ENCODE assay signal across 23 cellular contexts in genomic region chr3:182479766-182480336, GRCh38.
A peak's percentile ranks its signal among the peaks of the same experiment; 100 is the strongest.
DNase-seq lines count a peak whose midpoint lies in the region; ATAC-seq, FAIRE-seq and TF ChIP-seq lines count a peak whose summit lies in the region.
"Had no signal": no experiment of that assay in that cellular context is flagged by ENCODE, and none has a peak within 500 bp of the region (broad histone marks: within the 10 kb centered on the region; RNA-seq: fewer than 3 reads in every experiment).

No MANE protein-coding gene starts in this region.

- peaks cover 0 to 5% of the 10 kb centered on the region in 2 donors for H3K27me3 Mint-ChIP-seq in stimulated activated naive B cell treated with anti-CD40 and anti-IgM and Interleukin-4, amounts not matched to agents 10 μg/mL and 1 μg/mL and 100 μg/mL, for 72 hours

- H3K9me2 ChIP-seq in SK-N-SH: no peaks in the 10 kb centered on the region

- no peak overlapping the region for H2BK5ac ChIP-seq in H1 (ENCODE audit: low read depth, low read length)

- H3K18ac ChIP-seq in H1 (ENCODE audit: extremely low read depth, low read length): no peak overlapping the region

- 0 out of 4 replicates have a peak overlapping the region, but pooled peaks of 1 of the 2 experiments have one; percentile 5 for H3K4me3 ChIP-seq in SK-N-SH (ENCODE audit: low read depth in 2 of 2, low read length in 1 of 2)
- H3K4me3 ChIP-seq in SK-N-MC: peak overlapping the region; percentile 61
- no peak overlapping the region for H3K4me3 ChIP-seq in H1 (ENCODE audit: extremely low read depth in 1 of 4, insufficient read depth in 2 of 4, low read depth in 3 of 4, low read length in 4 of 4)
- H3K4me3 ChIP-seq: GM23338 had no signal

- no peak for TF ChIP-seq POLR2A in H1 (IDR thresholded peaks at IDR 0.05; ENCODE audit: control extremely low read depth in 1 of 2, low read depth in 2 of 2, low read length in 2 of 2)

- TF ChIP-seq CTCF in SK-N-SH (IDR thresholded peaks at IDR 0.05) (no peak), H1 (IDR thresholded peaks at IDR 0.05; ENCODE audit: control extremely low read depth in 1 of 3, insufficient read depth in 1 of 3, low read depth in 1 of 3, low read length in 3 of 3) (no peak), GM13977 (IDR thresholded peaks at IDR 0.05; ENCODE audit: extremely low read depth, insufficient read depth, missing control alignments) (no peak)

- no peak overlapping the region for H3K4ac ChIP-seq in H1 (replicated peaks; ENCODE audit: insufficient read length, low read depth, low read length)

- no peaks in the 10 kb centered on the region for H4K20me1 ChIP-seq in SK-N-SH (ENCODE audit: insufficient read depth)
- H4K20me1 ChIP-seq in H1 (replicated peaks in 1 of 2; ENCODE audit: control insufficient read depth in 1 of 2, insufficient read depth in 2 of 2, low read length in 2 of 2): no peaks in the 10 kb centered on the region

- no peak overlapping the region for H2AK5ac ChIP-seq in H1 (ENCODE audit: low read depth, low read length)

- H3K27ac Mint-ChIP-seq in stimulated activated naive B cell treated with anti-CD40 and anti-IgM and Interleukin-4, amounts not matched to agents 10 μg/mL and 1 μg/mL and 100 μg/mL, for 72 hours: no peak overlapping the region
- H3K27ac Mint-ChIP-seq: CD8-positive, alpha-beta memory T cell; GM23338; IgD-negative memory B cell had no signal

- H3K36me3 ChIP-seq in SK-N-SH (replicated peaks in 1 of 2; ENCODE audit: control insufficient read depth in 1 of 2, insufficient read depth in 2 of 2, low read length in 1 of 2) (no peaks in the 10 kb centered on the region), SK-N-MC (ENCODE audit: insufficient read depth, low read length) (no peaks in the 10 kb centered on the region), H1 (ENCODE audit: control insufficient read depth in 2 of 4, insufficient read depth in 4 of 4, low read length in 3 of 4) (no peaks in the 10 kb centered on the region)

- TF ChIP-seq EP300 in SK-N-SH (IDR thresholded peaks at IDR 0.05; ENCODE audit: borderline replicate concordance in 1 of 2, low read depth in 1 of 2, low read length in 1 of 2): no peak
- TF ChIP-seq EP300 in H1 (IDR thresholded peaks at IDR 0.05; ENCODE audit: borderline replicate concordance in 1 of 2, low read depth in 2 of 2, low read length in 2 of 2): no peak

- 38% methylated on average over 6 of the region's 6 CpGs for WGBS in SK-N-SH (ENCODE audit: low lambda C conversion rate)
- 91% methylated on average over 6 of the region's 6 CpGs; no CpG with 5 or more reads in 1 of the 2 experiments for WGBS in H1 (ENCODE audit: extremely low coverage in 1 of 2, insufficient coverage in 1 of 2, insufficient read length in 1 of 2, insufficient replicate concordance in 2 of 2, low coverage in 1 of 2, low lambda C conversion rate in 2 of 2, missing lambda C conversion rate in 1 of 2), 2 experiments

- POLR2A ChIA-PET in SK-N-SH (lab: Yijun Ruan, JAX): no interaction called here
- POLR2A ChIA-PET in H1 (lab: Charles Lee; ENCODE audit: partially characterized antibody): no interaction called here

- H3K4me2 ChIP-seq in SK-N-SH: peak overlapping the region; percentile 60; the same call in 1 of the 2 replicates
- no peak overlapping the region for H3K4me2 ChIP-seq in H1 (ENCODE audit: insufficient read depth in 1 of 2, low read depth in 2 of 2, low read length in 2 of 2)
- H3K4me2 ChIP-seq: GM23338 had no signal

- CTCF ChIA-PET in SK-N-SH (lab: Yijun Ruan, JAX): interaction anchor here (1.2 kb wide), 1 partner anchor 204 kb away, joined by 4 read pairs; no protein-coding TSS in a partner anchor
- CTCF ChIA-PET in H1 (lab: Charles Lee; ENCODE audit: partially characterized antibody): interaction anchor here (0.8 to 2.1 kb wide), 3 partner anchors 10 to 204 kb away, joined by 3 to 6 read pairs (median 6); no protein-coding TSS in a partner anchor

- H3K23me2 ChIP-seq in H1 (ENCODE audit: low read depth, low read length): no peaks in the 10 kb centered on the region

- no peaks in the 10 kb centered on the region for H3K36me3 Mint-ChIP-seq in stimulated activated naive B cell treated with anti-CD40 and anti-IgM and Interleukin-4, amounts not matched to agents 10 μg/mL and 1 μg/mL and 100 μg/mL, for 72 hours
- H3K36me3 Mint-ChIP-seq: CD8-positive, alpha-beta memory T cell; IgD-negative memory B cell had no signal

- no peak overlapping the region for H3K23ac ChIP-seq in H1 (ENCODE audit: insufficient read length)

- no peak for ATAC-seq in SK-N-SH treated with all-trans-retinoic acid at 6 μM for 48 hours
- ATAC-seq in stimulated activated naive B cell treated with anti-CD40 and anti-IgM and Interleukin-4, amounts not matched to agents 10 μg/mL and 1 μg/mL and 100 μg/mL, for 72 hours (replicated peaks): no peak
- ATAC-seq: GM23338, HCT116, Panc1 had no signal

- H3K4me1 ChIP-seq in SK-N-SH (ENCODE audit: control insufficient read depth in 1 of 2, insufficient read depth in 2 of 2, low read depth in 1 of 2, low read length in 1 of 2) (peaks cover 0 to 5% of the 10 kb centered on the region in 2 experiments; a peak in 3 of 4 replicates), H1 (replicated peaks in 1 of 4; ENCODE audit: control insufficient read depth in 3 of 4, insufficient read depth in 4 of 4, low read length in 3 of 4) (peaks cover 0 to 3% (median 0%) of the 10 kb centered on the region in 4 experiments; a peak in 1 of 7 replicates)

- no peak overlapping the region for H3K4me3 Mint-ChIP-seq in stimulated activated naive B cell treated with anti-CD40 and anti-IgM and Interleukin-4, amounts not matched to agents 10 μg/mL and 1 μg/mL and 100 μg/mL, for 72 hours
- H3K4me3 Mint-ChIP-seq: CD8-positive, alpha-beta memory T cell; GM23338 had no signal

- no peak overlapping the region for H3K9ac ChIP-seq in SK-N-SH
- peak overlapping the region; percentile 19 for H3K9ac ChIP-seq in SK-N-MC (ENCODE audit: insufficient read length)
- no peak overlapping the region for H3K9ac ChIP-seq in H1 (replicated peaks in 1 of 4; ENCODE audit: extremely low read depth in 1 of 4, low read depth in 3 of 4, low read length in 3 of 4)

- H2BK120ac ChIP-seq in H1 (replicated peaks; ENCODE audit: low read depth, low read length): no peak overlapping the region

- no peak overlapping the region for H2BK12ac ChIP-seq in H1 (ENCODE audit: low read depth, low read length)

- no peak overlapping the region for H4K91ac ChIP-seq in H1 (replicated peaks; ENCODE audit: insufficient read length, low read length)

- no peak overlapping the region for H4K8ac ChIP-seq in H1 (ENCODE audit: extremely low read depth, insufficient read depth, low read length)

- H3K27ac ChIP-seq in SK-N-SH (ENCODE audit: low read depth in 2 of 2, low read length in 1 of 2) (no peak overlapping the region; a peak in 1 of 4 replicates), SK-N-MC (peak overlapping the region; percentile 90), H1 (ENCODE audit: low read depth, low read length) (no peak overlapping the region)
- H3K27ac ChIP-seq: C4-2B had no signal

- no peak overlapping the region for H2BK15ac ChIP-seq in H1 (ENCODE audit: low read length)

- no peak for FAIRE-seq in H1 (lab: Jason Lieb, UNC)
- FAIRE-seq: GM12891 had no signal

- H3K79me2 ChIP-seq in SK-N-SH (ENCODE audit: insufficient read depth) (no peaks in the 10 kb centered on the region), H1 (ENCODE audit: control insufficient read depth in 1 of 2, insufficient read depth in 2 of 2, low read length in 2 of 2) (no peaks in the 10 kb centered on the region)

- H3F3A ChIP-seq in SK-N-SH (replicated peaks; ENCODE audit: insufficient read depth): peaks cover 7% of the 10 kb centered on the region

- H3K9me3 ChIP-seq in SK-N-SH (no peaks in the 10 kb centered on the region), SK-N-MC (ENCODE audit: low read depth, low read length) (no peaks in the 10 kb centered on the region; the same call in 1 of the 2 replicates), H1 (ENCODE audit: insufficient read depth in 2 of 2, low read depth in 1 of 2, low read length in 1 of 2) (no peaks in the 10 kb centered on the region)

- H3K27me3 ChIP-seq in SK-N-SH (ENCODE audit: insufficient read depth) (no peaks in the 10 kb centered on the region), H1 (replicated peaks in 1 of 4; ENCODE audit: control insufficient read depth in 3 of 4, extremely low read depth in 1 of 4, insufficient read depth in 3 of 4, low read length in 3 of 4) (no peaks in the 10 kb centered on the region)

- no peak for DNase-seq in SK-N-SH
- DNase-seq in SK-N-MC (ENCODE audit: low read depth, low spot score): peak; percentile 73
- no peak for DNase-seq in H1 (ENCODE audit: low read depth in 1 of 2, low spot score in 2 of 2)
- DNase-seq in stimulated activated naive B cell treated with anti-CD40 and anti-IgM and Interleukin-4, amounts not matched to agents 10 μg/mL and 1 μg/mL and 100 μg/mL, for 72 hours: no peak
- DNase-seq in epidermal melanocyte (ENCODE audit: insufficient read length, low spot score): no peak
- DNase-seq in GM13977 (ENCODE audit: low spot score): no peak
- DNase-seq: 8988T; Calu3; CD8-positive, alpha-beta memory T cell; DMS153; Kasumi-1; NCI-H1105 treated with DMSO at 0.1 percent for 48 hours; NCI-H2029 treated with DMSO at 0.1 percent for 48 hours; NCI-H226; NCI-H748 treated with DMSO at 0.1 percent for 48 hours; SW 1271 had no signal

- in situ Hi-C loops in GM13977 (cut with MboI; ENCODE audit: low pct_unique_long_range_greater_than_20kb, low sequenced_read_pairs, unreplicated experiment): no loop called here

- no peaks in the 10 kb centered on the region for H3K79me1 ChIP-seq in H1 (ENCODE audit: low read depth, low read length)

- no peaks in the 10 kb centered on the region for H3K4me1 Mint-ChIP-seq in stimulated activated naive B cell treated with anti-CD40 and anti-IgM and Interleukin-4, amounts not matched to agents 10 μg/mL and 1 μg/mL and 100 μg/mL, for 72 hours
- H3K4me1 Mint-ChIP-seq: CD8-positive, alpha-beta memory T cell; IgD-negative memory B cell had no signal

- H2AFZ ChIP-seq in SK-N-SH (ENCODE audit: low read depth) (no peak overlapping the region; the same call in 1 of the 2 replicates), H1 (ENCODE audit: low read length) (peak overlapping the region; percentile 8; the same call in 1 of the 2 replicates)
- H2AFZ ChIP-seq: GM23338 had no signal

- H4K5ac ChIP-seq in H1 (ENCODE audit: insufficient read length, low read depth, low read length): no peak overlapping the region

- no peak overlapping the region for H2BK20ac ChIP-seq in H1 (ENCODE audit: low read length)

- TF ChIP-seq RAD21 in SK-N-SH (IDR thresholded peaks at IDR 0.05; ENCODE audit: low read length) (no peak), H1 (IDR thresholded peaks at IDR 0.05 in 1 of 2, conservative IDR thresholded peaks at IDR 0.05 in 1 of 2; ENCODE audit: low read depth in 2 of 2, low read length in 2 of 2) (no peak)

- H3K9me3 Mint-ChIP-seq in stimulated activated naive B cell treated with anti-CD40 and anti-IgM and Interleukin-4, amounts not matched to agents 10 μg/mL and 1 μg/mL and 100 μg/mL, for 72 hours: peaks cover 0 to 2% of the 10 kb centered on the region in 2 donors
- H3K9me3 Mint-ChIP-seq: GM23338 had no signal

- H3K56ac ChIP-seq in H1 (replicated peaks; ENCODE audit: insufficient read length, low read depth, low read length): no peak overlapping the region

- H3K14ac ChIP-seq in H1 (ENCODE audit: insufficient read length): no peak overlapping the region

TF ChIP-seq in H1, 55 proteins besides CTCF, POLR2A, EP300 and RAD21 (continues in another document):
- TF ChIP-seq EGR1 (IDR thresholded peaks at IDR 0.05; ENCODE audit: borderline replicate concordance, low read depth, low read length): no peak
- no peak for TF ChIP-seq CBX5 (IDR thresholded peaks at IDR 0.05; ENCODE audit: low read depth, low read length)
